ENCODE assay signal across 8 cellular contexts in genomic region chr2:37654932-37655331, GRCh38. TPM values are rescaled to one million over a fixed set of nuclear protein-coding genes. Genes with fewer than 3 reads are reported as not detected.
A peak's percentile ranks its signal among the peaks of the same experiment; 100 is the strongest.
DNase-seq lines count a peak whose midpoint lies in the region; ATAC-seq and TF ChIP-seq lines count a peak whose summit lies in the region.
"Had no signal": no experiment of that assay in that cellular context is flagged by ENCODE, and none has a peak within 500 bp of the region (broad histone marks: within the 10 kb centered on the region; RNA-seq: fewer than 3 reads in every experiment).

No MANE protein-coding gene starts in this region.

- H3K4me1 ChIP-seq in PC-9 (replicated peaks; ENCODE audit: insufficient read depth) = peaks cover 54% of the 10 kb centered on the region
- H3K4me1 ChIP-seq in left ventricle myocardium inferior = peaks cover 99% of the 10 kb centered on the region
- H3K4me1 ChIP-seq in vagina = peaks cover 54% of the 10 kb centered on the region

- H3K9me3 ChIP-seq in PC-9 (ENCODE audit: insufficient read depth, low read depth) = no peaks in the 10 kb centered on the region
- H3K9me3 ChIP-seq in left ventricle myocardium inferior (replicated peaks) = no peaks in the 10 kb centered on the region
- no peaks in the 10 kb centered on the region for H3K9me3 ChIP-seq in vagina

- intact Hi-C loops in PC-9 (cut with micrococcal nuclease; ENCODE audit: unreplicated experiment) = loop anchor here (5.0 kb wide), 2 partner anchors 68 to 123 kb away; no protein-coding TSS in a partner anchor
- intact Hi-C loops in left ventricle myocardium inferior (cut with micrococcal nuclease) = no loop called here
- intact Hi-C loops in vagina (cut with DNase I) = no loop called here

- H3K27me3 ChIP-seq in PC-9 (ENCODE audit: insufficient read depth, low read depth) (no peaks in the 10 kb centered on the region), left ventricle myocardium inferior (ENCODE audit: low read depth) (no peaks in the 10 kb centered on the region), vagina (no peaks in the 10 kb centered on the region)

- H3K9me2 ChIP-seq in PC-9 (ENCODE audit: insufficient read depth) = no peaks in the 10 kb centered on the region

- DNase-seq in PC-9 = no peak
- no peak for DNase-seq in left ventricle myocardium inferior
- no peak for DNase-seq in vagina (ENCODE audit: extremely low spot score in 2 of 2)
- DNase-seq in AG08395 (ENCODE audit: low spot score) = no peak
- DNase-seq in cerebellar cortex (ENCODE audit: low spot score) = no peak

- H3K27ac ChIP-seq in PC-9 = peak overlapping the region; percentile 23
- H3K27ac ChIP-seq in left ventricle myocardium inferior (replicated peaks) = peak overlapping the region; percentile 98
- peak overlapping the region; percentile 47 for H3K27ac ChIP-seq in vagina

- POLR2A ChIA-PET in PC-9 (lab: Charles Lee; ENCODE audit: unreplicated experiment) = interaction anchor here (0.5 to 0.7 kb wide), 2 partner anchors 16 to 101 kb away, joined by 3 to 8 read pairs; no protein-coding TSS in a partner anchor

- H2AFZ ChIP-seq in PC-9 = no peak overlapping the region
- H2AFZ ChIP-seq: parathyroid adenoma had no signal

- H3K79me2 ChIP-seq in PC-9 (ENCODE audit: low read depth) = peaks cover 96% of the 10 kb centered on the region

- peaks cover 36% of the 10 kb centered on the region for H3K36me3 ChIP-seq in PC-9 (ENCODE audit: low read depth)
- H3K36me3 ChIP-seq in left ventricle myocardium inferior = no peaks in the 10 kb centered on the region
- no peaks in the 10 kb centered on the region for H3K36me3 ChIP-seq in vagina

- H3K4me3 ChIP-seq in PC-9 (no peak overlapping the region), left ventricle myocardium inferior (peak overlapping the region; percentile 49), vagina (no peak overlapping the region)

- TF ChIP-seq POLR2A in vagina (IDR thresholded peaks at IDR 0.05) = no peak

- TF ChIP-seq CTCF in PC-9 (conservative IDR thresholded peaks at IDR 0.05) = no peak
- no peak for TF ChIP-seq CTCF in left ventricle myocardium inferior (IDR thresholded peaks at IDR 0.05; ENCODE audit: borderline replicate concordance)
- no peak for TF ChIP-seq CTCF in vagina (IDR thresholded peaks at IDR 0.05)

- peaks cover 18% of the 10 kb centered on the region for H3F3A ChIP-seq in PC-9 (ENCODE audit: insufficient read depth, low read depth)

- CTCF ChIA-PET in PC-9 (lab: Charles Lee) = no interaction called here

- peak; percentile 77 for ATAC-seq in GM19025 (IDR thresholded peaks at IDR 0.05; ENCODE audit: low read depth, unreplicated experiment)
- ATAC-seq in HG02678 (IDR thresholded peaks at IDR 0.05; ENCODE audit: unreplicated experiment) = peak; percentile 85

- no TSS peak for BruUV-seq in PC-9 (replicated peaks; lab: Mats Ljungman, UMichigan)

- H3K4me2 ChIP-seq in PC-9 = no peak overlapping the region

- peaks cover 3% of the 10 kb centered on the region; the same call in 1 of the 2 replicates for H4K20me1 ChIP-seq in PC-9 (ENCODE audit: insufficient read depth)

RNA-seq across cellular contexts. Expression of gene CDC42EP3, which starts 16.5 kb away (rescaled TPM):
- total RNA-seq in PC-9 (2021) (41.6 and 54.1 TPM in 2 replicates), left ventricle myocardium inferior (81.9 TPM), vagina (44.4 TPM)

Comparison
In these comparisons a context has a peak if more than half of its experiments do, and no peak if none do; other contexts are left out.
1. H3K27ac ChIP-seq: peak in every context shown above with its lines; median percentile 98 in left ventricle myocardium inferior; 47 in vagina; 23 in PC-9.